Comparison of ENCODE assay signal across 28 cellular contexts in genomic region chr3:112693186-112693585, GRCh38. TPM values are rescaled to one million over a fixed set of nuclear protein-coding genes. Genes with fewer than 3 reads are reported as not detected.
"Had no signal": no experiment of that assay in that cellular context is flagged by ENCODE, and none has a peak within 500 bp of the region (broad histone marks: within the 10 kb centered on the region; RNA-seq: fewer than 3 reads in every experiment).

No MANE protein-coding gene starts in this region.

- H3K4me3 Mint-ChIP-seq: activated B cell treated with CpG ODN at 0.5 μM for 24 hours; activated CD8-positive, alpha-beta T cell treated with anti-CD3 and anti-CD28 coated beads for 36 hours; activated T-cell treated with anti-CD3 and anti-CD28 coated beads, Interleukin-2, amount 50 U/mL, for 4 hours; activated T-helper 17 cell treated with anti-CD3 and anti-CD28 coated beads, Interleukin-2, amount 50 U/mL, for 72 hours; central memory CD8-positive, alpha-beta T cell; naive thymus-derived CD4-positive, alpha-beta T cell; stimulated activated naive B cell treated with anti-CD40 and anti-IgM and Interleukin-4, amounts not matched to agents 10 μg/mL and 1 μg/mL and 100 μg/mL, for 72 hours had no signal

- H3K36me3 ChIP-seq: pancreas, right atrium auricular region, stomach, thyroid gland, upper lobe of right lung had no signal

- H3K27ac ChIP-seq: dorsolateral prefrontal cortex, pancreas, psoas muscle, right atrium auricular region, stomach, thyroid gland, upper lobe of right lung had no signal

- H3K27me3 ChIP-seq: pancreas, right atrium auricular region, stomach, thyroid gland, upper lobe of right lung had no signal

- ATAC-seq: activated CD8-positive, alpha-beta T cell treated with anti-CD3 and anti-CD28 coated beads for 36 hours; activated naive CD4-positive, alpha-beta T cell treated with anti-CD3 and anti-CD28 coated beads, Interleukin-2, amount 50 U/mL, for 72 hours; activated T-cell treated with anti-CD3 and anti-CD28 coated beads, Interleukin-2, amount 50 U/mL, for 4 hours; activated T-helper 17 cell treated with anti-CD3 and anti-CD28 coated beads, Interleukin-2, amount 50 U/mL, for 72 hours; naive thymus-derived CD4-positive, alpha-beta T cell; pancreas; psoas muscle; stimulated activated naive B cell treated with anti-CD40 and anti-IgM and Interleukin-4, amounts not matched to agents 10 μg/mL and 1 μg/mL and 100 μg/mL, for 72 hours; upper lobe of right lung had no signal

- DNase-seq: activated B cell treated with CpG ODN at 0.5 μM for 24 hours; activated CD4-positive, alpha-beta T cell treated with anti-CD3 and anti-CD28 coated beads, Interleukin-2, amount 50 U/mL, for 1 hour; activated CD8-positive, alpha-beta T cell treated with anti-CD3 and anti-CD28 coated beads for 36 hours; activated gamma-delta T cell treated with Interleukin-2 at 50 U/mL for 16 hours; activated T-cell treated with anti-CD3 and anti-CD28 coated beads, Interleukin-2, amount 50 U/mL, for 4 hours; dorsolateral prefrontal cortex; effector memory CD4-positive, alpha-beta T cell; erythroblast; head of caudate nucleus; hippocampal formation; kidney; midbrain; naive thymus-derived CD4-positive, alpha-beta T cell; nucleus accumbens; pancreas; psoas muscle; stimulated activated CD4-positive, alpha-beta T cell treated with anti-CD3 and anti-CD28 coated beads, Interleukin-15, amount 100 ng/mL, for 24 hours; stimulated activated CD4-positive, alpha-beta T cell treated with anti-CD3 and anti-CD28 coated beads, Interleukin-2, amount 100 ng/mL, for 24 hours; stimulated activated naive B cell treated with anti-CD40 and anti-IgM and Interleukin-4, amounts not matched to agents 10 μg/mL and 1 μg/mL and 100 μg/mL, for 72 hours; stomach; T-helper 2 cell; thyroid gland; upper lobe of right lung had no signal

- H3K9me3 ChIP-seq: pancreas, psoas muscle, right atrium auricular region, stomach, thyroid gland, upper lobe of right lung had no signal

- FAIRE-seq: bronchial epithelial cell, kidney, pancreas had no signal

- H3K4me1 ChIP-seq: pancreas, psoas muscle, right atrium auricular region, upper lobe of right lung had no signal

- H3K4me1 Mint-ChIP-seq: activated T-helper 17 cell treated with anti-CD3 and anti-CD28 coated beads, Interleukin-2, amount 50 U/mL, for 72 hours had no signal

- H3K27me3 Mint-ChIP-seq: activated B cell treated with CpG ODN at 0.5 μM for 24 hours; activated CD8-positive, alpha-beta T cell treated with anti-CD3 and anti-CD28 coated beads for 36 hours; central memory CD8-positive, alpha-beta T cell had no signal

- H3K27ac Mint-ChIP-seq: activated B cell treated with CpG ODN at 0.5 μM for 24 hours; activated CD8-positive, alpha-beta T cell treated with anti-CD3 and anti-CD28 coated beads for 36 hours; activated T-helper 17 cell treated with anti-CD3 and anti-CD28 coated beads, Interleukin-2, amount 50 U/mL, for 72 hours; naive thymus-derived CD4-positive, alpha-beta T cell; stimulated activated naive B cell treated with anti-CD40 and anti-IgM and Interleukin-4, amounts not matched to agents 10 μg/mL and 1 μg/mL and 100 μg/mL, for 72 hours had no signal

- H3K9me3 Mint-ChIP-seq: activated CD8-positive, alpha-beta T cell treated with anti-CD3 and anti-CD28 coated beads for 36 hours; activated T-cell treated with anti-CD3 and anti-CD28 coated beads, Interleukin-2, amount 50 U/mL, for 4 hours; activated T-helper 17 cell treated with anti-CD3 and anti-CD28 coated beads, Interleukin-2, amount 50 U/mL, for 72 hours; central memory CD8-positive, alpha-beta T cell; stimulated activated naive B cell treated with anti-CD40 and anti-IgM and Interleukin-4, amounts not matched to agents 10 μg/mL and 1 μg/mL and 100 μg/mL, for 72 hours had no signal

- H3K4me3 ChIP-seq: dorsolateral prefrontal cortex, pancreas, psoas muscle, right atrium auricular region, stomach, thyroid gland, upper lobe of right lung had no signal

RNA-seq across cellular contexts. Expression of gene CCDC80, which starts 52.2 kb away (rescaled TPM):
- total RNA-seq: activated B cell treated with CpG ODN at 0.5 μM for 24 hours; activated CD8-positive, alpha-beta T cell treated with anti-CD3 and anti-CD28 coated beads for 36 hours; activated T-helper 17 cell treated with anti-CD3 and anti-CD28 coated beads, Interleukin-2, amount 50 U/mL, for 72 hours had no signal
